8 cellular contexts compared by ENCODE assay signal in genomic region chr16:75566889-75567255, GRCh38. TPM values are rescaled to one million over a fixed set of nuclear protein-coding genes. Genes with fewer than 3 reads are reported as not detected.
DNase-seq lines count a peak whose midpoint lies in the region; ATAC-seq and TF ChIP-seq lines count a peak whose summit lies in the region.

No MANE protein-coding gene starts in this region.

- TF ChIP-seq CTCF in Caco-2 (IDR thresholded peaks at IDR 0.05; ENCODE audit: insufficient read depth in 1 of 2, low read depth in 1 of 2, low read length in 1 of 2, severe bottlenecking in 1 of 2, unreplicated experiment in 1 of 2) (no peak), natural killer cell (IDR thresholded peaks at IDR 0.05) (no peak)

- peak; percentile 0 for ATAC-seq in HG02759 (IDR thresholded peaks at IDR 0.05; ENCODE audit: unreplicated experiment)
- ATAC-seq in natural killer cell = peak in 2 of 3 donors; percentile 2 to 3
- ATAC-seq in GM21447 (IDR thresholded peaks at IDR 0.05; ENCODE audit: unreplicated experiment) = no peak

- peak overlapping the region; percentile 85 for H3K4me3 Mint-ChIP-seq in Caco-2 (ENCODE audit: unreplicated experiment)
- H3K4me3 Mint-ChIP-seq in T-helper 1 cell treated with Interleukin-12 subunit alpha and Interleukin-12 subunit beta and Interleukin-4 antibody, amounts not matched to agents 30 μg/mL and 1 μg/mL, for 36 hours = peak overlapping the region; percentile 79
- peak overlapping the region; percentile 90 for H3K4me3 Mint-ChIP-seq in natural killer cell

- H3K9me3 ChIP-seq in Caco-2 = no peaks in the 10 kb centered on the region
- no peaks in the 10 kb centered on the region for H3K9me3 ChIP-seq in endocrine pancreas (ENCODE audit: control insufficient read depth, low read length)

- intact Hi-C loops in Caco-2 (cut with micrococcal nuclease; ENCODE audit: unreplicated experiment) = loop anchor here (1.0 to 5.0 kb wide), 3 partner anchors 11 to 195 kb away; partner anchors contain the start of genes ADAT1 and TMEM231
- intact Hi-C loops in natural killer cell (cut with micrococcal nuclease) = loop anchor here (1.0 to 2.0 kb wide), 4 partner anchors 11 to 102 kb away; partner anchors contain the start of genes ADAT1, TMEM170A and TMEM231

- peak overlapping the region; percentile 44 for H3K4me3 ChIP-seq in Caco-2 (ENCODE audit: low read depth, low read length)
- peak overlapping the region; percentile 73 for H3K4me3 ChIP-seq in endocrine pancreas (ENCODE audit: control insufficient read depth, insufficient read depth, low read length)

- H3K36me3 Mint-ChIP-seq in Caco-2 (ENCODE audit: insufficient read depth, unreplicated experiment) = peaks cover 25% of the 10 kb centered on the region
- peaks cover 14% of the 10 kb centered on the region for H3K36me3 Mint-ChIP-seq in T-helper 1 cell treated with Interleukin-12 subunit alpha and Interleukin-12 subunit beta and Interleukin-4 antibody, amounts not matched to agents 30 μg/mL and 1 μg/mL, for 36 hours (ENCODE audit: low read depth)
- H3K36me3 Mint-ChIP-seq in natural killer cell = no peaks in the 10 kb centered on the region

- CTCF ChIA-PET in Caco-2 (lab: Charles Lee) = interaction anchor here (1.1 to 2.5 kb wide), 2 partner anchors 50 kb away, joined by 5 to 20 read pairs; no protein-coding TSS in a partner anchor

- H3K36me3 ChIP-seq in Caco-2 (ENCODE audit: control insufficient read depth, insufficient read depth, low read length) (peaks cover 7% of the 10 kb centered on the region), endocrine pancreas (ENCODE audit: control insufficient read depth, insufficient read depth, low read length) (peaks cover 4% of the 10 kb centered on the region)

- DNase-seq in Caco-2 = no peak
- DNase-seq in natural killer cell = no peak
- DNase-seq in NCI-H2196 (lab: John Stamatoyannopoulos, UW; ENCODE audit: unreplicated experiment) = no peak
- no peak for DNase-seq in NCI-H1092 (lab: John Stamatoyannopoulos, UW)

- 0 out of 2 replicates have a peak, but pooled peaks cover 10% of the 10 kb centered on the region for H3K4me1 ChIP-seq in Caco-2
- H3K4me1 ChIP-seq in endocrine pancreas (ENCODE audit: control insufficient read depth, insufficient read depth, low read length) = peaks cover 8% of the 10 kb centered on the region

- H3K4me1 Mint-ChIP-seq in Caco-2 (ENCODE audit: low read depth, unreplicated experiment) = no peaks in the 10 kb centered on the region
- H3K4me1 Mint-ChIP-seq in T-helper 1 cell treated with Interleukin-12 subunit alpha and Interleukin-12 subunit beta and Interleukin-4 antibody, amounts not matched to agents 30 μg/mL and 1 μg/mL, for 36 hours (ENCODE audit: low read depth) = peaks cover 24% of the 10 kb centered on the region
- peaks cover 20 to 26% of the 10 kb centered on the region in 2 donors for H3K4me1 Mint-ChIP-seq in natural killer cell

- H3K27ac Mint-ChIP-seq in Caco-2 (ENCODE audit: unreplicated experiment) = no peak overlapping the region
- H3K27ac Mint-ChIP-seq in T-helper 1 cell treated with Interleukin-12 subunit alpha and Interleukin-12 subunit beta and Interleukin-4 antibody, amounts not matched to agents 30 μg/mL and 1 μg/mL, for 36 hours = peak overlapping the region; percentile 81
- peak overlapping the region; percentile 86 to 93 for H3K27ac Mint-ChIP-seq in natural killer cell

- H3K9me3 Mint-ChIP-seq in Caco-2 (ENCODE audit: unreplicated experiment) (no peaks in the 10 kb centered on the region), natural killer cell (no peaks in the 10 kb centered on the region)
- H3K9me3 Mint-ChIP-seq in T-helper 1 cell treated with Interleukin-12 subunit alpha and Interleukin-12 subunit beta and Interleukin-4 antibody, amounts not matched to agents 30 μg/mL and 1 μg/mL, for 36 hours = no peaks in the 10 kb centered on the region

- H3K27me3 Mint-ChIP-seq in Caco-2 (ENCODE audit: insufficient read depth, unreplicated experiment) (peaks cover 10% of the 10 kb centered on the region), natural killer cell (ENCODE audit: low read depth in 2 of 2) (peaks cover 16 to 19% of the 10 kb centered on the region in 2 donors)
- peaks cover 14% of the 10 kb centered on the region for H3K27me3 Mint-ChIP-seq in T-helper 1 cell treated with Interleukin-12 subunit alpha and Interleukin-12 subunit beta and Interleukin-4 antibody, amounts not matched to agents 30 μg/mL and 1 μg/mL, for 36 hours (ENCODE audit: low read depth)

- H3K27me3 ChIP-seq in Caco-2 (replicated peaks; ENCODE audit: control insufficient read depth, insufficient read depth, low read length) (no peaks in the 10 kb centered on the region), endocrine pancreas (ENCODE audit: control insufficient read depth, insufficient read depth, low read length) (no peaks in the 10 kb centered on the region)

- POLR2A ChIA-PET in Caco-2 (lab: Charles Lee) = interaction anchor here (0.9 to 2.5 kb wide), 3 partner anchors 10 to 80 kb away, joined by 3 to 9 read pairs (median 3); partner anchors contain the start of genes KARS1 and TERF2IP

- BruUV-seq in Caco-2 (replicated peaks; lab: Mats Ljungman, UMichigan) = no TSS peak

- H3K9ac ChIP-seq in endocrine pancreas (ENCODE audit: control insufficient read depth, insufficient read depth, low read length) = peak overlapping the region; percentile 97

RNA-seq across cellular contexts. Expression of gene GABARAPL2, which starts 0.7 kb away (rescaled TPM):
- total RNA-seq in Caco-2 (2022) (82.6 and 88.2 TPM in 2 replicates), natural killer cell (10 to 100 TPM; 66.2 to 74.0 (median 71.3) TPM)

RNA-seq across cellular contexts. Expression of gene TMEM231, which starts 10.8 kb away (rescaled TPM):
- 5.2 and 6.6 TPM in 2 replicates for total RNA-seq in Caco-2 (2022)
- total RNA-seq in natural killer cell = 1 to 10 TPM; 2.1 to 2.7 (median 2.4) TPM

RNA-seq across cellular contexts. Expression of gene CHST5, which starts 31.0 kb away (rescaled TPM):
- total RNA-seq in Caco-2 (2022) (0.11 TPM in 1 of 2 replicates, not detected in the other), natural killer cell (not detected)

RNA-seq across cellular contexts. Expression of gene ADAT1, which starts 56.2 kb away (rescaled TPM):
- total RNA-seq in Caco-2 (2022) (70.1 and 71.3 TPM in 2 replicates), natural killer cell (10 to 100 TPM; 63.5 to 65.2 (median 64.8) TPM)
